ENCODE assay signal across 5 cellular contexts in genomic region chr1:196412326-196412725, GRCh38.
"Had no signal": no experiment of that assay in that cellular context is flagged by ENCODE, and none has a peak within 500 bp of the region (broad histone marks: within the 10 kb centered on the region; RNA-seq: fewer than 3 reads in every experiment).

No MANE protein-coding gene starts in this region.

- H3K9me3 Mint-ChIP-seq: GM23338, H9 had no signal

- ATAC-seq: GM23338, K562 had no signal

- DNase-seq: H9, HCEC 1CT, IMR-90 had no signal

- H3K4me3 Mint-ChIP-seq: GM23338, H9 had no signal

- H3K27ac Mint-ChIP-seq: GM23338, H9 had no signal

- H3K4me2 ChIP-seq: GM23338 had no signal

- H2AFZ ChIP-seq: GM23338 had no signal

- H3K4me3 ChIP-seq: GM23338, K562 had no signal
